ENCODE assay signal across 8 cellular contexts in genomic region chrX:69222103-69223090, GRCh38. TPM values are rescaled to one million over a fixed set of nuclear protein-coding genes. Genes with fewer than 3 reads are reported as not detected.
DNase-seq lines count a peak whose midpoint lies in the region; ATAC-seq and TF ChIP-seq lines count a peak whose summit lies in the region.

No MANE protein-coding gene starts in this region.

- in situ Hi-C loops in GM13976 (cut with MboI; ENCODE audit: low sequenced_read_pairs, unreplicated experiment) = loop anchor here (10.0 kb wide), 1 partner anchor 398 kb away; the partner anchor contains the start of gene EFNB1

- no peaks in the 10 kb centered on the region for H3K9me3 ChIP-seq in SJSA1 (replicated peaks)
- no peaks in the 10 kb centered on the region for H3K9me3 ChIP-seq in trophoblast cell (ENCODE audit: insufficient read depth, low read depth, low read length)
- H3K9me3 ChIP-seq in upper lobe of right lung = no peaks in the 10 kb centered on the region

- no peak overlapping the region for H3K23ac ChIP-seq in trophoblast cell (ENCODE audit: low read length)

- H4K12ac ChIP-seq in trophoblast cell (ENCODE audit: low read depth, low read length) = peak overlapping the region; percentile 54

- intact Hi-C loops in activated naive CD4-positive, alpha-beta T cell treated with anti-CD3 and anti-CD28 coated beads for 36 hours (cut with micrococcal nuclease) = loop anchor here (1.0 to 10.0 kb wide), 6 partner anchors 65 to 1038 kb away; no protein-coding TSS in a partner anchor
- intact Hi-C loops in head of caudate nucleus (cut with DNase I) = loop anchor here (5.0 kb wide), 2 partner anchors 130 to 395 kb away; partner anchors contain the start of gene EFNB1
- intact Hi-C loops in upper lobe of right lung (cut with DNase I) = loop anchor here (10.0 kb wide), 1 partner anchor 398 kb away; the partner anchor contains the start of gene EFNB1

- H3K4me1 ChIP-seq in KMS-11 (ENCODE audit: low read depth, poor library complexity, severe bottlenecking) (no peaks in the 10 kb centered on the region), SJSA1 (replicated peaks) (no peaks in the 10 kb centered on the region), trophoblast cell (ENCODE audit: control insufficient read depth in 1 of 2, insufficient read depth in 2 of 2, low read length in 2 of 2) (peaks cover 3 to 6% of the 10 kb centered on the region in 2 experiments), upper lobe of right lung (no peaks in the 10 kb centered on the region)

- H3K4me3 Mint-ChIP-seq in activated naive CD4-positive, alpha-beta T cell treated with anti-CD3 and anti-CD28 coated beads for 36 hours = no peak overlapping the region

- no peaks in the 10 kb centered on the region for H3K36me3 Mint-ChIP-seq in activated naive CD4-positive, alpha-beta T cell treated with anti-CD3 and anti-CD28 coated beads for 36 hours (ENCODE audit: low read depth)

- H3K27me3 Mint-ChIP-seq in activated naive CD4-positive, alpha-beta T cell treated with anti-CD3 and anti-CD28 coated beads for 36 hours (ENCODE audit: low read depth) = no peaks in the 10 kb centered on the region

- no peaks in the 10 kb centered on the region for H3K36me3 ChIP-seq in KMS-11 (ENCODE audit: insufficient read depth)
- H3K36me3 ChIP-seq in SJSA1 = no peaks in the 10 kb centered on the region
- no peaks in the 10 kb centered on the region for H3K36me3 ChIP-seq in trophoblast cell (ENCODE audit: control insufficient read depth in 1 of 2, insufficient read depth in 2 of 2, low read length in 2 of 2)
- no peaks in the 10 kb centered on the region for H3K36me3 ChIP-seq in upper lobe of right lung

- no peak overlapping the region for H2AFZ ChIP-seq in KMS-11 (ENCODE audit: low read depth)
- H2AFZ ChIP-seq in trophoblast cell (ENCODE audit: insufficient read depth, low read length, poor library complexity) = no peak overlapping the region

- H2AK5ac ChIP-seq in trophoblast cell (ENCODE audit: low read length) = peak overlapping the region; percentile 29

- H4K20me1 ChIP-seq in KMS-11 (ENCODE audit: insufficient read depth) = no peaks in the 10 kb centered on the region

- no peak overlapping the region for H3K4ac ChIP-seq in trophoblast cell (ENCODE audit: low read depth, low read length)

- H3K9ac ChIP-seq in KMS-11 (no peak overlapping the region), trophoblast cell (ENCODE audit: low read length) (no peak overlapping the region)

- DNase-seq in GM13976 (ENCODE audit: low spot score) (peak; percentile 78), SJSA1 (ENCODE audit: low read depth in 1 of 2, low spot score in 2 of 2) (peak; percentile 21 to 58), head of caudate nucleus (peak; percentile 42 to 90 (median 79)), trophoblast cell (peak; percentile 10 to 73), upper lobe of right lung (peak; percentile 78)
- peak; percentile 80 for DNase-seq in activated naive CD4-positive, alpha-beta T cell treated with anti-CD3 and anti-CD28 coated beads for 36 hours

- CTCF ChIA-PET in activated naive CD4-positive, alpha-beta T cell treated with anti-CD3 and anti-CD28 coated beads for 36 hours (lab: Charles Lee) = interaction anchor here (0.7 to 5.2 kb wide), 16 partner anchors 9 to 400 kb away, joined by 3 to 48 read pairs (median 4); partner anchors contain the start of genes EFNB1 and PJA1

- H3K79me2 ChIP-seq in KMS-11 (ENCODE audit: insufficient read depth, low read depth) = no peaks in the 10 kb centered on the region
- H3K79me2 ChIP-seq in trophoblast cell (ENCODE audit: control insufficient read depth, insufficient read depth, low read length, poor library complexity) = no peaks in the 10 kb centered on the region

- H3K27ac Mint-ChIP-seq in activated naive CD4-positive, alpha-beta T cell treated with anti-CD3 and anti-CD28 coated beads for 36 hours = no peak overlapping the region

- no peaks in the 10 kb centered on the region for H3K79me1 ChIP-seq in trophoblast cell (ENCODE audit: low read length)

- no peak overlapping the region for H3K4me3 ChIP-seq in KMS-11 (IDR thresholded peaks at IDR 0.05; ENCODE audit: insufficient read depth, low read depth, low read length)
- H3K4me3 ChIP-seq in SJSA1 = no peak overlapping the region
- no peak overlapping the region for H3K4me3 ChIP-seq in trophoblast cell (ENCODE audit: low read depth, low read length)
- H3K4me3 ChIP-seq in upper lobe of right lung = no peak overlapping the region

- H3K4me2 ChIP-seq in KMS-11 = no peak overlapping the region
- peak overlapping the region; percentile 34 for H3K4me2 ChIP-seq in trophoblast cell (ENCODE audit: low read length)

- no peak overlapping the region for H3K18ac ChIP-seq in trophoblast cell (ENCODE audit: low read length)

- no peaks in the 10 kb centered on the region for H3K4me1 Mint-ChIP-seq in activated naive CD4-positive, alpha-beta T cell treated with anti-CD3 and anti-CD28 coated beads for 36 hours (ENCODE audit: low read depth)

- H4K8ac ChIP-seq in trophoblast cell (ENCODE audit: low read depth, low read length) = no peak overlapping the region

- ATAC-seq in upper lobe of right lung = peak; percentile 92

- no peaks in the 10 kb centered on the region for H3K27me3 ChIP-seq in KMS-11 (ENCODE audit: insufficient read depth, low read depth)
- no peaks in the 10 kb centered on the region for H3K27me3 ChIP-seq in SJSA1 (replicated peaks)
- no peaks in the 10 kb centered on the region for H3K27me3 ChIP-seq in trophoblast cell (ENCODE audit: insufficient read depth, low read length)
- no peaks in the 10 kb centered on the region for H3K27me3 ChIP-seq in upper lobe of right lung

- no CpG with 5 or more reads among the region's 12 CpGs for WGBS in trophoblast cell (ENCODE audit: extremely low coverage, insufficient coverage, insufficient read length)

- peak; percentile 72 for TF ChIP-seq CTCF in 22Rv1 (IDR thresholded peaks at IDR 0.05)
- peak; percentile 64 for TF ChIP-seq CTCF in GM13976 (IDR thresholded peaks at IDR 0.05; ENCODE audit: borderline replicate concordance, control extremely low read depth, extremely low read depth, insufficient read depth, missing control alignments)
- peak; percentile 65 for TF ChIP-seq CTCF in KMS-11 (conservative IDR thresholded peaks at IDR 0.05; ENCODE audit: low read depth, low read length)
- peak; percentile 74 for TF ChIP-seq CTCF in upper lobe of right lung (IDR thresholded peaks at IDR 0.05)

- peak overlapping the region; percentile 49 for H2BK12ac ChIP-seq in trophoblast cell (ENCODE audit: low read length)

- H3K14ac ChIP-seq in trophoblast cell (ENCODE audit: low read length) = no peak overlapping the region

- H2BK120ac ChIP-seq in trophoblast cell (ENCODE audit: insufficient read depth, low read length, poor library complexity) = no peak overlapping the region

- H4K91ac ChIP-seq in trophoblast cell (ENCODE audit: low read depth, low read length) = peak overlapping the region; percentile 14

- H2BK5ac ChIP-seq in trophoblast cell (ENCODE audit: low read depth, low read length, poor library complexity) = no peak overlapping the region

- H3K27ac ChIP-seq in 22Rv1 (no peak overlapping the region), KMS-11 (no peak overlapping the region), SJSA1 (no peak overlapping the region), trophoblast cell (ENCODE audit: low read depth, low read length) (no peak overlapping the region), upper lobe of right lung (no peak overlapping the region)

- no peaks in the 10 kb centered on the region for H3K9me3 Mint-ChIP-seq in activated naive CD4-positive, alpha-beta T cell treated with anti-CD3 and anti-CD28 coated beads for 36 hours

RNA-seq across cellular contexts. Expression of gene PJA1, which starts 57.1 kb away (rescaled TPM):
- 30.2 and 38.3 TPM in 2 replicates for total RNA-seq in SJSA1 (2014; rRNA removed; shearing (Covaris generic))
- total RNA-seq in activated naive CD4-positive, alpha-beta T cell treated with anti-CD3 and anti-CD28 coated beads for 36 hours = 10 to 100 TPM; 10.7 to 11.0 TPM
- 36.2 and 41.6 TPM in 2 replicates for polyA plus RNA-seq in trophoblast cell (2013)
- total RNA-seq in upper lobe of right lung = 23.6 TPM
